Comparison of ENCODE assay signal across 14 cellular contexts in genomic region chr1:183970516-183971300, GRCh38.
"Had no signal": no experiment of that assay in that cellular context is flagged by ENCODE, and none has a peak within 500 bp of the region (broad histone marks: within the 10 kb centered on the region; RNA-seq: fewer than 3 reads in every experiment).

No MANE protein-coding gene starts in this region.

- H3K36me3 ChIP-seq: cardiac muscle cell, pancreas, tibial artery had no signal

- H3K27ac ChIP-seq: cardiac muscle cell, gastrocnemius medialis, heart right ventricle, pancreas, tibial artery had no signal

- H3K9me3 ChIP-seq: gastrocnemius medialis, heart right ventricle, pancreas, tibial artery had no signal

- H3K27me3 ChIP-seq: cardiac muscle cell, gastrocnemius medialis, heart right ventricle, pancreas, tibial artery had no signal

- DNase-seq: activated CD4-positive, alpha-beta T cell treated with anti-CD3 and anti-CD28 coated beads, Interleukin-2, amount 50 U/mL, for 1 hour; activated CD8-positive, alpha-beta memory T cell treated with anti-CD3 and anti-CD28 coated beads, Interleukin-2, amount 50 U/mL, for 4 hours; activated effector memory CD4-positive, alpha-beta T cell treated with Interleukin-2 at 50 U/mL for 16 hours; activated T-cell treated with anti-CD3 and anti-CD28 coated beads, Interleukin-2, amount 50 U/mL, for 48 hours; endodermal cell; gastrocnemius medialis; heart right ventricle; immature natural killer cell; mesendoderm; naive thymus-derived CD8-positive, alpha-beta T cell; pancreas; stimulated activated naive CD4-positive, alpha-beta T cell; tibial artery had no signal

- H3K4me1 ChIP-seq: gastrocnemius medialis, heart right ventricle, pancreas, tibial artery had no signal

- FAIRE-seq: pancreas had no signal

- H3K4me3 ChIP-seq: cardiac muscle cell, gastrocnemius medialis, heart right ventricle, pancreas, tibial artery had no signal
